17 cellular contexts compared by ENCODE assay signal in the genomic region with DNA sequence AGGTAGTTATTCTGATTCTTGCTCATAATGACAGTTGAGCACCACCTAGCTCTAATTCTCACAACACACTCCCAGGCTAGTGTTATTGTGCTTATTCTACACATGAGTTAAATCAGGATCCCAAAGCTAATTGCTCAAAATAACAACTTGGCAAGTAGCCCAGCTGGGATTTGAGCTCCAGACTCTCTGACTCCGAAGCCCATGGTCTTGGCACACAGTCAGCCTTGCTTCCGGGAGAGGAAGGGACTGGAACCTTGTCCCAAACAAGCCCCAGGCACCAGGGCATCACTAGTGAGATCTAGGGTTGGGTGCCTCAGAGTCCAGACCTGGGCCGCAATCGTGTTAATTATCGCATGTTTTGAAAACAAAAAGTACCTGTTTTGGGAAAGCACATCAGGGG.
DNase-seq lines count a peak whose midpoint lies in the region; ATAC-seq, FAIRE-seq and TF ChIP-seq lines count a peak whose summit lies in the region.
"Had no signal": no experiment of that assay in that cellular context is flagged by ENCODE, and none has a peak within 500 bp of the region (broad histone marks: within the 10 kb centered on the region; RNA-seq: fewer than 3 reads in every experiment).

No MANE protein-coding gene starts in this region.

- H3K27ac ChIP-seq in 22Rv1 (peak overlapping the region; percentile 61), SJCRH30 (no peak overlapping the region), kidney (ENCODE audit: low read depth in 2 of 2, low read length in 2 of 2) (no peak overlapping the region), coronary artery (no peak overlapping the region)
- H3K27ac ChIP-seq: ascending aorta, SJSA1 had no signal

- TF ChIP-seq CTCF in 22Rv1 (IDR thresholded peaks at IDR 0.05): no peak
- TF ChIP-seq CTCF in D721Med (IDR thresholded peaks at IDR 0.05; ENCODE audit: insufficient read depth, missing control alignments): peak; percentile 45
- no peak for TF ChIP-seq CTCF in kidney (IDR thresholded peaks at IDR 0.05; ENCODE audit: borderline replicate concordance, extremely low read depth, insufficient read depth)
- TF ChIP-seq CTCF in coronary artery (IDR thresholded peaks at IDR 0.05): no peak

- H3K4me1 ChIP-seq in SJCRH30 (peaks cover 8% of the 10 kb centered on the region; the same call in 1 of the 2 replicates), kidney (ENCODE audit: control insufficient read depth in 1 of 2, insufficient read depth in 1 of 2, low read depth in 1 of 2, low read length in 2 of 2) (peaks cover 0 to 5% of the 10 kb centered on the region in 2 donors)
- H3K4me1 ChIP-seq: SJSA1 had no signal

- no peak overlapping the region for H3K4me3 ChIP-seq in SJCRH30
- H3K4me3 ChIP-seq in kidney (ENCODE audit: low read length in 2 of 2): no peak overlapping the region
- no peak overlapping the region for H3K4me3 ChIP-seq in coronary artery
- H3K4me3 ChIP-seq: ascending aorta, SJSA1 had no signal

- no peak for FAIRE-seq in D721Med (lab: Jason Lieb, UNC)
- no peak for FAIRE-seq in kidney (lab: Jason Lieb, UNC)

- H3K9me3 ChIP-seq in SJCRH30 (replicated peaks) (no peaks in the 10 kb centered on the region), kidney (ENCODE audit: control insufficient read depth in 1 of 2, low read length in 2 of 2) (no peaks in the 10 kb centered on the region)
- H3K9me3 ChIP-seq: ascending aorta, SJSA1 had no signal

- no peak overlapping the region for H3K9ac ChIP-seq in kidney (ENCODE audit: low read length in 2 of 2)

- intact Hi-C loops in kidney (cut with DNase I): no loop called here
- intact Hi-C loops in posterior vena cava (cut with DNase I): no loop called here

- DNase-seq in D721Med (ENCODE audit: insufficient read length, low spot score) (no peak), SJCRH30 (peak; percentile 61 to 65), kidney (peak; percentile 80), coronary artery (ENCODE audit: low spot score) (no peak), posterior vena cava (ENCODE audit: low spot score) (no peak)
- no peak for DNase-seq in stimulated activated CD4-positive, alpha-beta T cell treated with anti-CD3 and anti-CD28 coated beads, Interleukin-1b, Interleukin-23, amount 100 ng/mL, for 48 hours
- DNase-seq: activated gamma-delta T cell, AML-193, DND-41, erythroblast, mesenchymal stem cell, nephron progenitor cell, T1000 had no signal

- H3K36me3 ChIP-seq in SJCRH30 (no peaks in the 10 kb centered on the region), kidney (ENCODE audit: control insufficient read depth in 1 of 2, insufficient read depth in 2 of 2, low read length in 2 of 2) (no peaks in the 10 kb centered on the region)
- H3K36me3 ChIP-seq: ascending aorta, SJSA1 had no signal

- ATAC-seq in GM21367 (IDR thresholded peaks at IDR 0.05; ENCODE audit: unreplicated experiment): no peak

- H3K27me3 ChIP-seq in SJCRH30: no peaks in the 10 kb centered on the region
- H3K27me3 ChIP-seq: ascending aorta had no signal

Comparison
In these comparisons a context has a peak if more than half of its experiments do, and no peak if none do; other contexts are left out.
1. DNase-seq: peak in SJCRH30 (2 of 2) and kidney (single experiment); none in D721Med (single experiment), coronary artery (single experiment), stimulated activated CD4-positive, alpha-beta T cell treated with anti-CD3 and anti-CD28 coated beads, Interleukin-1b, Interleukin-23, amount 100 ng/mL, for 48 hours (single experiment) and posterior vena cava (single experiment).